Comparison of ENCODE assay signal across 8 cellular contexts in the genomic region with DNA sequence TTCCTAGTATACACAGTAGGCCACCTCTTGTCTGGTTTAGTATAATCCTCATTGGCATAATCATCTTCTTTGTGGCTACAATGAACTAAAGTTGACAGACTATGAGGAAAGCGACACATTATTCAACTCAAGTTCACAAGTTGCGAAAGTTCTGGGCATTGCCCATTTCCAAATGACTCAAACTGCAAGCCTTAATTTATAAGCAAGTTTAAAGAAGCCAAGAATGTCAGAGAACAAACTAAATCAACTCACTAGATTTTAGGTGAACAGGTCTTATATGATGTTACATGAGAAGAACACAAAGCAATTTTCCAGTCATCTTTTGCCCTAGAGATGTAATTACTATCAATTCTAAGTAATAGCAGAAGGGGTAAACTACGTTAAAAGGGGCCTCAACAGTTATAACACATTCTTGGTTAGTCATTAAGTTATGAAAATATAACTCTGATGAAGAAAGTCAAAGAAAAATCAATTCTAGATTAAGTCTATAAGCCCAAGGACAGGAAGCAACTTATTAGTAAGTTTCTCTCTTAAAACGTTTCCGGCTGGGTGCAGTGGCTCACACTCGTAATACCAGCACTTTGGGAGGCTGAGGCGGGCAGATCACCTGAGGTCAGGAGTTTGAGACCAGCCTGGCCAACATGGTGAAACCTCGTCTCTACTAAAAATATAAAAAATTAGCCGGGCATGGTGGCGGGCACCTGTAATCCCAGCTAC. TPM values are rescaled to one million over a fixed set of nuclear protein-coding genes. Genes with fewer than 3 reads are reported as not detected.
A peak's percentile ranks its signal among the peaks of the same experiment; 100 is the strongest.
DNase-seq lines count a peak whose midpoint lies in the region; ATAC-seq and TF ChIP-seq lines count a peak whose summit lies in the region.

No MANE protein-coding gene starts in this region.

- DNase-seq in AG09309 (ENCODE audit: low read depth) (peak; percentile 50), SKM-1 (lab: John Stamatoyannopoulos, UW; ENCODE audit: unreplicated experiment) (peak; percentile 48), fibroblast of villous mesenchyme (ENCODE audit: low read depth) (peak; percentile 58), NCI-H69 (lab: John Stamatoyannopoulos, UW) (no peak), mucosa of descending colon (no peak)

- H3K4me3 ChIP-seq in AG09309 (ENCODE audit: control insufficient read depth, low read depth, low read length) (no peak overlapping the region), fibroblast of villous mesenchyme (ENCODE audit: low read depth, low read length) (no peak overlapping the region), mucosa of descending colon (no peak overlapping the region)

- peaks cover under 1% of the 10 kb centered on the region for H3K4me1 ChIP-seq in mucosa of descending colon (ENCODE audit: low read depth)

- no peaks in the 10 kb centered on the region for H3K9me3 ChIP-seq in mucosa of descending colon

- no peak for TF ChIP-seq CTCF in AG09309 (IDR thresholded peaks at IDR 0.05; ENCODE audit: control insufficient read depth, insufficient read depth, low read depth, low read length, missing control alignments)
- TF ChIP-seq CTCF in fibroblast of villous mesenchyme (IDR thresholded peaks at IDR 0.05; ENCODE audit: insufficient read depth, low read depth, low read length) = no peak
- TF ChIP-seq CTCF in mucosa of descending colon (IDR thresholded peaks at IDR 0.05) = no peak

- ATAC-seq in GM21360 (IDR thresholded peaks at IDR 0.05; ENCODE audit: unreplicated experiment) (peak; percentile 43), GM18873 (IDR thresholded peaks at IDR 0.05; ENCODE audit: low FRiP score, unreplicated experiment) (no peak), mucosa of descending colon (no peak), HG02588 (IDR thresholded peaks at IDR 0.05; ENCODE audit: unreplicated experiment) (no peak)

- intact Hi-C loops in mucosa of descending colon (cut with DNase I, micrococcal nuclease) = no loop called here

- H3K36me3 ChIP-seq in mucosa of descending colon (ENCODE audit: low read depth) = no peaks in the 10 kb centered on the region

RNA-seq across cellular contexts. Expression of gene PICALM, which starts 21.5 kb away (rescaled TPM):
- total RNA-seq in fibroblast of villous mesenchyme (315 and 388 TPM in 2 replicates), mucosa of descending colon (100 to 1,000 TPM; 163 to 174 (median 163) TPM)

Comparison
In these comparisons a context has a peak if more than half of its experiments do, and no peak if none do; other contexts are left out.
1. DNase-seq: peak in AG09309 (single experiment), SKM-1 (single experiment) and fibroblast of villous mesenchyme (single experiment); none in NCI-H69 (single experiment) and mucosa of descending colon (0 of 3).